In the genomic region with DNA sequence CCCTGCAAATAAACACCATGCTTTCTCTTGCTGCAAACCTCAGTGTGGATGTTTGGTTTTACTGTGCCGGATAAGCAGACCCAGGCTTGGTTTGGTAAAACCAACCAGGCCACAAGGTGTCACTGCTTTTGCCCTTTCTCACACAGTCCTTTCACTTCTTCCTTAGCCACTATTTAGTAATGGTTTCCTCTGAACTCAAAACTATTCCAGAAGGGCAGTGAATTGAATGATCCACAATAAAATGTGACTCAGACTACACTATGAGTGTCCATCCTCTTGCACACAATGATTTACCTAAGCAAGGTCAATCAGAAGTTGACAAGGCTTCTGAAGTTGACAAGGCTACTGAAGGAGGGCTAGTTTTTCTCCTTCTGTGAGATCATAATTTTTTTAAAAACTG, we compare ENCODE assay signal across 8 cellular contexts.
DNase-seq lines count a peak whose midpoint lies in the region; ATAC-seq, FAIRE-seq and TF ChIP-seq lines count a peak whose summit lies in the region.

No MANE protein-coding gene starts in this region.

- no peaks in the 10 kb centered on the region for H3K9me3 ChIP-seq in CD4-positive, alpha-beta memory T cell (ENCODE audit: control insufficient read depth in 1 of 2, low read length in 2 of 2)

- peak; percentile 2 for TF ChIP-seq CTCF in HL-60 (IDR thresholded peaks at IDR 0.05; ENCODE audit: insufficient read depth, low read length)
- TF ChIP-seq CTCF in astrocyte of the spinal cord (IDR thresholded peaks at IDR 0.05; ENCODE audit: low read depth, low read length) = peak; percentile 45

- H3K36me3 Mint-ChIP-seq in CD4-positive, alpha-beta memory T cell = no peaks in the 10 kb centered on the region

- intact Hi-C loops in CD4-positive, alpha-beta memory T cell (cut with micrococcal nuclease) = no loop called here

- CTCF ChIA-PET in CD4-positive, alpha-beta memory T cell (lab: Charles Lee; ENCODE audit: partially characterized antibody) = no interaction called here

- FAIRE-seq in GM12892 (lab: Jason Lieb, UNC) = no peak

- no peak overlapping the region for H3K27ac ChIP-seq in HL-60 (replicated peaks)
- no peak overlapping the region for H3K27ac ChIP-seq in CD4-positive, alpha-beta memory T cell (ENCODE audit: low read depth, low read length)

- peaks cover 0 to 3% (median 0%) of the 10 kb centered on the region in 8 donors for H3K9me3 Mint-ChIP-seq in CD4-positive, alpha-beta memory T cell

- H3K4me3 Mint-ChIP-seq in CD4-positive, alpha-beta memory T cell = no peak overlapping the region

- POLR2A ChIA-PET in CD4-positive, alpha-beta memory T cell (lab: Charles Lee; ENCODE audit: partially characterized antibody) = no interaction called here

- DNase-seq in EL (peak; percentile 60), HL-60 (ENCODE audit: low read depth in 1 of 2, low spot score in 1 of 2) (no peak), astrocyte of the spinal cord (ENCODE audit: low read depth, low spot score) (peak; percentile 84), myocyte (ENCODE audit: low read depth) (peak; percentile 78), GM12892 (ENCODE audit: insufficient read length) (no peak)
- DNase-seq in CD4-positive, alpha-beta memory T cell = no peak

- no peaks in the 10 kb centered on the region for H3K36me3 ChIP-seq in CD4-positive, alpha-beta memory T cell (ENCODE audit: insufficient read depth, low read length)

- no peak overlapping the region for H3K27ac Mint-ChIP-seq in CD4-positive, alpha-beta memory T cell

- H3K27me3 Mint-ChIP-seq in CD4-positive, alpha-beta memory T cell = no peaks in the 10 kb centered on the region

- no peak overlapping the region for H3K4me3 ChIP-seq in HL-60 (replicated peaks; ENCODE audit: insufficient read depth, low read length)
- no peak overlapping the region for H3K4me3 ChIP-seq in astrocyte of the spinal cord (ENCODE audit: low read depth, low read length)
- no peak overlapping the region for H3K4me3 ChIP-seq in CD4-positive, alpha-beta memory T cell (ENCODE audit: low read length in 2 of 2)

- no peaks in the 10 kb centered on the region for H3K27me3 ChIP-seq in HL-60 (ENCODE audit: insufficient read depth, poor library complexity, severe bottlenecking)
- no peaks in the 10 kb centered on the region for H3K27me3 ChIP-seq in CD4-positive, alpha-beta memory T cell (ENCODE audit: insufficient read depth, low read length)

- no peak for ATAC-seq in GM21381 (IDR thresholded peaks at IDR 0.05; ENCODE audit: unreplicated experiment)
- no peak for ATAC-seq in HG03108 (IDR thresholded peaks at IDR 0.05; ENCODE audit: unreplicated experiment)

- peaks cover 0 to 9% (median 3%) of the 10 kb centered on the region in 4 donors for H3K4me1 Mint-ChIP-seq in CD4-positive, alpha-beta memory T cell

- H3K4me1 ChIP-seq in CD4-positive, alpha-beta memory T cell (ENCODE audit: insufficient read depth, low read length) = no peaks in the 10 kb centered on the region

- in situ Hi-C loops in astrocyte of the spinal cord (cut with HindIII; ENCODE audit: low sequenced_read_pairs) = no loop called here

- TF ChIP-seq POLR2A in GM12892 (IDR thresholded peaks at IDR 0.05; ENCODE audit: low read depth, low read length) = no peak

Comparison
In these comparisons a context has a peak if more than half of its experiments do, and no peak if none do; other contexts are left out.
1. DNase-seq: peak in EL (single experiment), astrocyte of the spinal cord (single experiment) and myocyte (single experiment); none in HL-60 (0 of 2), GM12892 (single experiment) and CD4-positive, alpha-beta memory T cell (0 of 5).